Comparison of ENCODE assay signal across 33 cellular contexts in the genomic region with DNA sequence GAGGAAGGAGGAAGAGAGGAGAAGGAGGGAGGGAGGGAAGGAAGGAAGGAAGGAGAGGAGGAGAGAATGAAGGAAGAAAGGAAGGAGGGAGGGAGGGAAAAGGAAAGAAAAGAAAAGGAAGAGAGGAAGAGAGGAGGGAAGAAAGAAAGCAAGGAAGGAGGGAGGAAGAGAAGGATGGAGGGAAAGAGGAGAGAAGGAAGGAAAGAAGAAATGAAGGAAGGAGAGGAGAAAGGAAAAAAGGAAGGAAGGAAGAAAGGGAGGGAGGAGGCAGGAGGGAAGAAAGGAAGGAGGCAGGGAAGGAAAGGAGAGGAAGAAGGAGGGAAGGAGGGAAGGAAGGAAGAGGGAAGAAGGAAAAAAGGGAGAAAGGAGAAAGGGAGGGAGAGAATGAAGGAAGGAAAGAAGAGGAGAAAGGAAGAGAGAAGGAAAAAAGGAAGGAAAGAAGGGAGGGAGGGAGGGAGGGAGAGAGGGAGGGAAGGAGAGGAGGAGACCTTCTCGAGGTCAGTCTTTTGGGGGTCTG. TPM values are rescaled to one million over a fixed set of nuclear protein-coding genes. Genes with fewer than 3 reads are reported as not detected.
"Had no signal": no experiment of that assay in that cellular context is flagged by ENCODE, and none has a peak within 500 bp of the region (broad histone marks: within the 10 kb centered on the region; RNA-seq: fewer than 3 reads in every experiment).

No MANE protein-coding gene starts in this region.

- H3K79me2 ChIP-seq: parathyroid adenoma had no signal

- H3K4me1 ChIP-seq: neural progenitor cell, psoas muscle, spleen, testis, transverse colon, upper lobe of right lung, uterus had no signal

- H3K4me3 ChIP-seq: neural progenitor cell, ovary, psoas muscle, skin epidermis, smooth muscle cell, spleen, suprapubic skin, testis, tibial artery, transverse colon, upper lobe of right lung, uterus had no signal

- H3K36me3 ChIP-seq: neural progenitor cell, ovary, spleen, suprapubic skin, tibial artery, transverse colon, upper lobe of right lung, uterus had no signal

- H3K9me3 ChIP-seq: ovary, psoas muscle, spleen, suprapubic skin, testis, tibial artery, transverse colon, upper lobe of right lung, uterus had no signal

- H3K27ac ChIP-seq: neural progenitor cell, ovary, parathyroid adenoma, psoas muscle, spleen, suprapubic skin, testis, tibial artery, transverse colon, upper lobe of right lung, uterus had no signal

- H2AFZ ChIP-seq: neural progenitor cell had no signal

- ATAC-seq: natural killer cell; psoas muscle; right cardiac atrium; sciatic nerve; stimulated activated memory B cell treated with anti-CD40 and anti-IgM and Interleukin-4, amounts not matched to agents 10 μg/mL and 1 μg/mL and 100 μg/mL, for 72 hours; stimulated activated naive CD8-positive, alpha-beta T cell treated with anti-CD3 and anti-CD28 coated beads, Interleukin-15, amount 100 ng/mL, for 72 hours; stimulated activated naive CD8-positive, alpha-beta T cell treated with anti-CD3 and anti-CD28 coated beads, Interleukin-15, Interleukin-2, amounts not matched to agents 100 U/mL and 50 U/mL, for 24 hours; upper lobe of right lung had no signal

- H3K4me2 ChIP-seq: neural progenitor cell, smooth muscle cell had no signal

- H3K9ac ChIP-seq: neural progenitor cell, parathyroid adenoma had no signal

- H3K27me3 ChIP-seq: neural progenitor cell, ovary, testis, uterus had no signal

- DNase-seq: natural killer cell; occipital lobe; ovary; posterior cingulate gyrus; psoas muscle; right cardiac atrium; spleen; stimulated activated CD4-positive, alpha-beta T cell treated with anti-CD3 and anti-CD28 coated beads, Interleukin-12 subunit alpha, Interleukin-12 subunit beta, amount 100 ng/mL, for 4 hours; stimulated activated CD4-positive, alpha-beta T cell treated with anti-CD3 and anti-CD28 coated beads, Interleukin-1b, Interleukin-23, amount 100 ng/mL, for 48 hours; stimulated activated CD4-positive, alpha-beta T cell treated with anti-CD3 and anti-CD28 coated beads, Interleukin-4, amount 100 ng/mL, for 1 hour; stimulated activated CD4-positive, alpha-beta T cell treated with anti-CD3 and anti-CD28 coated beads, Interleukin-4, amount 100 ng/mL, for 4 hours; stimulated activated CD8-positive, alpha-beta memory T cell treated with anti-CD3 and anti-CD28 coated beads, Interleukin-4, amount 100 ng/mL, for 48 hours; stimulated activated naive CD4-positive, alpha-beta T cell; stimulated activated naive CD8-positive, alpha-beta T cell treated with anti-CD3 and anti-CD28 coated beads, Interleukin-15, amount 100 ng/mL, for 72 hours; stimulated activated naive CD8-positive, alpha-beta T cell treated with anti-CD3 and anti-CD28 coated beads, Interleukin-15, Interleukin-2, amounts not matched to agents 100 U/mL and 50 U/mL, for 24 hours; substantia nigra; testis; tibial artery; transverse colon; upper lobe of right lung; uterus had no signal

RNA-seq across cellular contexts. Expression of a gene that starts 13.4 kb away (rescaled TPM):
- total RNA-seq: natural killer cell, occipital lobe, osteoblast, ovary, progenitor cell of endocrine pancreas, psoas muscle, renal cortical epithelial cell, right cardiac atrium, sciatic nerve, smooth muscle cell, spleen, transverse colon, upper lobe of right lung, urinary bladder, uterus had no signal
- polyA plus RNA-seq: neural cell, ovary, psoas muscle, right cardiac atrium, smooth muscle cell, spleen, urinary bladder had no signal

RNA-seq across cellular contexts. Expression of a gene that starts 46.2 kb away (rescaled TPM):
- total RNA-seq: natural killer cell, occipital lobe, osteoblast, ovary, progenitor cell of endocrine pancreas, psoas muscle, renal cortical epithelial cell, right cardiac atrium, sciatic nerve, smooth muscle cell, spleen, suprapubic skin, testis, transverse colon, upper lobe of right lung, urinary bladder, uterus had no signal
- polyA plus RNA-seq: neural cell, ovary, psoas muscle, right cardiac atrium, smooth muscle cell, urinary bladder had no signal

RNA-seq across cellular contexts. Expression of a gene that starts 56.2 kb away (rescaled TPM):
- total RNA-seq: natural killer cell, osteoblast, ovary, psoas muscle, renal cortical epithelial cell, right cardiac atrium, sciatic nerve, spleen, transverse colon, upper lobe of right lung, urinary bladder had no signal
- polyA plus RNA-seq: psoas muscle, right cardiac atrium, spleen, urinary bladder had no signal
